ENCODE assay signal across 10 cellular contexts in genomic region chr6:143545976-143546547, GRCh38. TPM values are rescaled to one million over a fixed set of nuclear protein-coding genes. Genes with fewer than 3 reads are reported as not detected.
DNase-seq lines count a peak whose midpoint lies in the region; ATAC-seq, FAIRE-seq and TF ChIP-seq lines count a peak whose summit lies in the region.
"Had no signal": no experiment of that assay in that cellular context is flagged by ENCODE, and none has a peak within 500 bp of the region (broad histone marks: within the 10 kb centered on the region; RNA-seq: fewer than 3 reads in every experiment).

No MANE protein-coding gene starts in this region.

- CTCF ChIA-PET in CD4-positive, alpha-beta memory T cell (lab: Charles Lee; ENCODE audit: partially characterized antibody): interaction anchor here (0.8 to 1.9 kb wide), 6 partner anchors 10 to 52 kb away, joined by 3 to 7 read pairs (median 3); no protein-coding TSS in a partner anchor

- no peak for ATAC-seq in HG03432 (IDR thresholded peaks at IDR 0.05; ENCODE audit: unreplicated experiment)
- ATAC-seq: body of pancreas had no signal

- H3K4me2 ChIP-seq in astrocyte (ENCODE audit: low read length): peak overlapping the region; percentile 9

- H4K20me1 ChIP-seq in astrocyte (ENCODE audit: insufficient read depth, low read length): no peaks in the 10 kb centered on the region

- peak in 2 of 5 donors; percentile 35 to 43 for DNase-seq in CD4-positive, alpha-beta memory T cell
- DNase-seq in M059J (ENCODE audit: low read depth): peak; percentile 34
- DNase-seq in astrocyte (ENCODE audit: low read depth): peak; percentile 25
- DNase-seq in kidney glomerular epithelial cell (lab: John Stamatoyannopoulos, UW): peak; percentile 9
- DNase-seq in NK-92 treated with Interleukin-12 subunit alpha and Interleukin-12 subunit beta, amount 100 ng/mL, for 24 hours (lab: John Stamatoyannopoulos, UW): no peak
- no peak for DNase-seq in NCI-H1417 (lab: John Stamatoyannopoulos, UW)
- no peak for DNase-seq in ACHN
- DNase-seq: body of pancreas, NCI-H1436 treated with DMSO at 0.1 percent for 48 hours had no signal

- no peaks in the 10 kb centered on the region for H3K9me3 Mint-ChIP-seq in CD4-positive, alpha-beta memory T cell
- H3K9me3 Mint-ChIP-seq in astrocyte (ENCODE audit: unreplicated experiment): no peaks in the 10 kb centered on the region

- H3K36me3 Mint-ChIP-seq in CD4-positive, alpha-beta memory T cell: no peaks in the 10 kb centered on the region
- no peaks in the 10 kb centered on the region for H3K36me3 Mint-ChIP-seq in astrocyte (ENCODE audit: low read depth, unreplicated experiment)

- H3K9ac ChIP-seq in astrocyte (ENCODE audit: low read length): no peak overlapping the region

- in situ Hi-C loops in ACHN (cut with HindIII; ENCODE audit: low pct_ligation_motif_present, low pct_unique_long_range_greater_than_20kb, low sequenced_read_pairs): no loop called here

- no peak overlapping the region for H2AFZ ChIP-seq in astrocyte (ENCODE audit: low read depth, low read length)

- no peaks in the 10 kb centered on the region for H3K27me3 ChIP-seq in CD4-positive, alpha-beta memory T cell (ENCODE audit: insufficient read depth, low read length)
- H3K27me3 ChIP-seq in astrocyte (ENCODE audit: insufficient read depth, low read length): no peaks in the 10 kb centered on the region
- H3K27me3 ChIP-seq: body of pancreas had no signal

- H3K27ac ChIP-seq in CD4-positive, alpha-beta memory T cell (ENCODE audit: low read depth, low read length): peak overlapping the region; percentile 41
- H3K27ac ChIP-seq in astrocyte (ENCODE audit: low read depth, low read length): no peak overlapping the region
- H3K27ac ChIP-seq: body of pancreas had no signal

- no peak for FAIRE-seq in astrocyte (lab: Jason Lieb, UNC)

- peak overlapping the region; percentile 73 to 88 (median 80) for H3K4me3 Mint-ChIP-seq in CD4-positive, alpha-beta memory T cell
- no peak overlapping the region for H3K4me3 Mint-ChIP-seq in astrocyte (ENCODE audit: unreplicated experiment)

- peak overlapping the region in 1 of 2 donors; percentile 15 for H3K4me3 ChIP-seq in CD4-positive, alpha-beta memory T cell (ENCODE audit: low read length in 2 of 2)
- H3K4me3 ChIP-seq in astrocyte (ENCODE audit: insufficient read depth, low read depth, low read length): no peak overlapping the region
- H3K4me3 ChIP-seq: body of pancreas had no signal

- no peaks in the 10 kb centered on the region for H3K36me3 ChIP-seq in CD4-positive, alpha-beta memory T cell (ENCODE audit: insufficient read depth, low read length)
- H3K36me3 ChIP-seq in astrocyte (ENCODE audit: insufficient read depth, low read length): no peaks in the 10 kb centered on the region

- H3K79me2 ChIP-seq in astrocyte (ENCODE audit: insufficient read depth, low read length): peaks cover 2% of the 10 kb centered on the region

- H3K27me3 Mint-ChIP-seq in CD4-positive, alpha-beta memory T cell: no peaks in the 10 kb centered on the region
- H3K27me3 Mint-ChIP-seq in astrocyte (ENCODE audit: low read depth, unreplicated experiment): peaks cover 2% of the 10 kb centered on the region

- H3K4me1 Mint-ChIP-seq in CD4-positive, alpha-beta memory T cell: peaks cover 75 to 97% (median 90%) of the 10 kb centered on the region in 4 donors
- H3K4me1 Mint-ChIP-seq in astrocyte (ENCODE audit: low read depth, unreplicated experiment): peaks cover 8% of the 10 kb centered on the region

- peaks cover 98% of the 10 kb centered on the region for H3K4me1 ChIP-seq in CD4-positive, alpha-beta memory T cell (ENCODE audit: insufficient read depth, low read length)
- no peaks in the 10 kb centered on the region for H3K4me1 ChIP-seq in astrocyte (ENCODE audit: insufficient read depth, low read length)
- H3K4me1 ChIP-seq: body of pancreas had no signal

- intact Hi-C loops in CD4-positive, alpha-beta memory T cell (cut with micrococcal nuclease): loop anchor here (1.0 kb wide), 1 partner anchor 9 kb away; no protein-coding TSS in a partner anchor

- H3K9me3 ChIP-seq in CD4-positive, alpha-beta memory T cell (ENCODE audit: control insufficient read depth in 1 of 2, low read length in 2 of 2): no peaks in the 10 kb centered on the region
- H3K9me3 ChIP-seq in astrocyte (ENCODE audit: insufficient read depth, low read depth, low read length): no peaks in the 10 kb centered on the region
- H3K9me3 ChIP-seq: body of pancreas had no signal

- POLR2A ChIA-PET in CD4-positive, alpha-beta memory T cell (lab: Charles Lee; ENCODE audit: partially characterized antibody): interaction anchor here (0.8 to 4.3 kb wide), 10 partner anchors 8 to 509 kb away, joined by 3 to 40 read pairs (median 3); partner anchors contain the start of genes ADAT2, FUCA2 and PEX3

- peak overlapping the region; percentile 91 to 97 (median 95) for H3K27ac Mint-ChIP-seq in CD4-positive, alpha-beta memory T cell
- H3K27ac Mint-ChIP-seq in astrocyte (ENCODE audit: unreplicated experiment): peak overlapping the region; percentile 68

- TF ChIP-seq CTCF in astrocyte (IDR thresholded peaks at IDR 0.05; ENCODE audit: insufficient read depth, low read depth, low read length): no peak

RNA-seq across cellular contexts. Expression of gene FUCA2, which starts 34.5 kb away (rescaled TPM):
- 10 to 100 TPM; 10.6 to 11.4 TPM for total RNA-seq in CD4-positive, alpha-beta memory T cell
- 10 to 100 TPM; 12.2 to 26.3 TPM for polyA plus RNA-seq in CD4-positive, alpha-beta memory T cell
- 140 and 183 TPM in 2 replicates for total RNA-seq in M059J (2014; rRNA removed; shearing (Covaris generic))
- total RNA-seq in astrocyte: 58.7 and 64.0 TPM in 2 replicates

Comparison
In these comparisons a context has a peak if more than half of its experiments do, and no peak if none do; other contexts are left out.
1. DNase-seq: peak in M059J (single experiment), astrocyte (single experiment) and kidney glomerular epithelial cell (single experiment); none in NK-92 treated with Interleukin-12 subunit alpha and Interleukin-12 subunit beta, amount 100 ng/mL, for 24 hours (single experiment), NCI-H1417 (0 of 3) and ACHN (single experiment).